In genomic region chr2:96839288-96839874, GRCh38 we compare ENCODE assay signal across 8 cellular contexts. TPM values are rescaled to one million over a fixed set of nuclear protein-coding genes. Genes with fewer than 3 reads are reported as not detected.
DNase-seq lines count a peak whose midpoint lies in the region; ATAC-seq, FAIRE-seq and TF ChIP-seq lines count a peak whose summit lies in the region.

No MANE protein-coding gene starts in this region.

- CTCF ChIA-PET in HepG2 (lab: Yijun Ruan, JAX; ENCODE audit: low intra/inter-chr PET ratio, low total read pairs) = no interaction called here

- no peaks in the 10 kb centered on the region for H3K9me3 ChIP-seq in Karpas-422 (ENCODE audit: low read length)
- no peaks in the 10 kb centered on the region for H3K9me3 ChIP-seq in HepG2 (ENCODE audit: low read length)

- POLR2A ChIA-PET in HepG2 (lab: Yijun Ruan, JAX) = interaction anchor here (0.7 to 1.5 kb wide), 2 partner anchors 19 to 21 kb away, joined by 4 to 7 read pairs; partner anchors contain the start of gene ANKRD39

- H3K4me2 ChIP-seq in Karpas-422 (ENCODE audit: low read depth, low read length, poor library complexity, severe bottlenecking) = peak overlapping the region; percentile 53
- H3K4me2 ChIP-seq in HepG2 (ENCODE audit: low read depth, low read length) = no peak overlapping the region

- TF ChIP-seq CTCF in HepG2 (CRISPR knock-in tag; IDR thresholded peaks at IDR 0.05) = no peak

- no peak for TF ChIP-seq RAD21 in HepG2 (CRISPR knock-in tag; IDR thresholded peaks at IDR 0.05)

- no peaks in the 10 kb centered on the region for H4K20me1 ChIP-seq in Karpas-422 (ENCODE audit: insufficient read depth, low read depth, low read length)
- H4K20me1 ChIP-seq in HepG2 (ENCODE audit: insufficient read depth, low read length) = no peaks in the 10 kb centered on the region

- 98% methylated on average over 36 of the region's 43 CpGs for WGBS in HepG2 (ENCODE audit: low lambda C conversion rate)

- peak in 1 of 2 experiments; percentile 57; a peak in 2 of 4 replicates for TF ChIP-seq POLR2A in HepG2 (IDR thresholded peaks at IDR 0.05; ENCODE audit: insufficient read depth in 1 of 2, low read depth in 2 of 2, low read length in 2 of 2)

- peak overlapping the region; percentile 52 for H3K4me3 Mint-ChIP-seq in activated T-cell treated with anti-CD3 and anti-CD28 coated beads, Interleukin-2, amount 50 U/mL, for 24 hours
- peak overlapping the region; percentile 53 for H3K4me3 Mint-ChIP-seq in stimulated activated effector memory CD8-positive, alpha-beta T cell treated with anti-CD3 and anti-CD28 coated beads, Interleukin-12 subunit alpha, Interleukin-12 subunit beta, amount 100 ng/mL, for 72 hours

- in situ Hi-C loops in HepG2 (cut with HindIII; ENCODE audit: extremely low pct_ligation_motif_present, low pct_unique_long_range_greater_than_20kb) = no loop called here

- H3K36me3 ChIP-seq in Karpas-422 (ENCODE audit: insufficient read depth, low read length) = peaks cover 6% of the 10 kb centered on the region; the same call in 1 of the 2 replicates
- H3K36me3 ChIP-seq in HepG2 (replicated peaks in 1 of 2; ENCODE audit: control insufficient read depth in 1 of 2, insufficient read depth in 2 of 2, low read length in 2 of 2) = peaks cover 3 to 8% of the 10 kb centered on the region in 2 experiments

- H2AFZ ChIP-seq in Karpas-422 (ENCODE audit: low read length) (peak overlapping the region; percentile 78; the same call in 1 of the 2 replicates), HepG2 (ENCODE audit: low read length) (no peak overlapping the region)

- H3K9me3 Mint-ChIP-seq in activated T-cell treated with anti-CD3 and anti-CD28 coated beads, Interleukin-2, amount 50 U/mL, for 24 hours = no peaks in the 10 kb centered on the region
- no peaks in the 10 kb centered on the region for H3K9me3 Mint-ChIP-seq in stimulated activated effector memory CD8-positive, alpha-beta T cell treated with anti-CD3 and anti-CD28 coated beads, Interleukin-12 subunit alpha, Interleukin-12 subunit beta, amount 100 ng/mL, for 72 hours

- BruUV-seq in HepG2 (replicated peaks; lab: Mats Ljungman, UMichigan) = no TSS peak

- H3K27me3 ChIP-seq in Karpas-422 (ENCODE audit: low read length) = no peaks in the 10 kb centered on the region
- no peaks in the 10 kb centered on the region for H3K27me3 ChIP-seq in HepG2 (ENCODE audit: control insufficient read depth in 1 of 2, insufficient read depth in 2 of 2, low read length in 2 of 2)

- peaks cover 21% of the 10 kb centered on the region for H3K4me1 Mint-ChIP-seq in activated T-cell treated with anti-CD3 and anti-CD28 coated beads, Interleukin-2, amount 50 U/mL, for 24 hours (ENCODE audit: low read depth)
- peaks cover 33% of the 10 kb centered on the region for H3K4me1 Mint-ChIP-seq in stimulated activated effector memory CD8-positive, alpha-beta T cell treated with anti-CD3 and anti-CD28 coated beads, Interleukin-12 subunit alpha, Interleukin-12 subunit beta, amount 100 ng/mL, for 72 hours

- H3K27me3 Mint-ChIP-seq in activated T-cell treated with anti-CD3 and anti-CD28 coated beads, Interleukin-2, amount 50 U/mL, for 24 hours = no peaks in the 10 kb centered on the region

- H3K36me3 Mint-ChIP-seq in activated T-cell treated with anti-CD3 and anti-CD28 coated beads, Interleukin-2, amount 50 U/mL, for 24 hours (ENCODE audit: low read depth) = peaks cover 50% of the 10 kb centered on the region
- peaks cover 52% of the 10 kb centered on the region for H3K36me3 Mint-ChIP-seq in stimulated activated effector memory CD8-positive, alpha-beta T cell treated with anti-CD3 and anti-CD28 coated beads, Interleukin-12 subunit alpha, Interleukin-12 subunit beta, amount 100 ng/mL, for 72 hours

- no peak overlapping the region for H3K27ac ChIP-seq in Karpas-422 (ENCODE audit: low read length)
- no peak overlapping the region for H3K27ac ChIP-seq in HepG2 (ENCODE audit: extremely low read length, insufficient read depth, low read length)

- TF ChIP-seq EP300 in HepG2 (IDR thresholded peaks at IDR 0.05; ENCODE audit: low read depth in 2 of 2, low read length in 2 of 2) (no peak), HepG2 (CRISPR knock-in tag; IDR thresholded peaks at IDR 0.05; ENCODE audit: borderline replicate concordance) (no peak)

- DNase-seq in Karpas-422 = peak; percentile 78
- peak; percentile 85 for DNase-seq in activated T-cell treated with anti-CD3 and anti-CD28 coated beads, Interleukin-2, amount 50 U/mL, for 24 hours
- DNase-seq in HepG2 (ENCODE audit: low spot score) = no peak
- DNase-seq in stimulated activated effector memory CD8-positive, alpha-beta T cell treated with anti-CD3 and anti-CD28 coated beads, Interleukin-12 subunit alpha, Interleukin-12 subunit beta, amount 100 ng/mL, for 72 hours (ENCODE audit: low spot score in 2 of 2) = peak; percentile 61 to 87
- no peak for DNase-seq in mesenteric fat pad (ENCODE audit: low spot score)
- DNase-seq in inferior parietal cortex (ENCODE audit: extremely low spot score) = no peak

- intact Hi-C loops in HepG2 (cut with micrococcal nuclease; ENCODE audit: unreplicated experiment) = no loop called here

- H3K9ac ChIP-seq in Karpas-422 (ENCODE audit: low read length) (peak overlapping the region; percentile 53), HepG2 (ENCODE audit: insufficient read depth, low read depth, low read length) (no peak overlapping the region)

- ATAC-seq in GM19043 (IDR thresholded peaks at IDR 0.05; ENCODE audit: low read depth, unreplicated experiment) (peak; percentile 54), HepG2 (peak; percentile 7), HG02610 (IDR thresholded peaks at IDR 0.05; ENCODE audit: unreplicated experiment) (no peak)
- peak; percentile 93 for ATAC-seq in stimulated activated effector memory CD8-positive, alpha-beta T cell treated with anti-CD3 and anti-CD28 coated beads, Interleukin-12 subunit alpha, Interleukin-12 subunit beta, amount 100 ng/mL, for 72 hours

- peaks cover 21% of the 10 kb centered on the region for H3K4me1 ChIP-seq in Karpas-422 (ENCODE audit: low read length)
- H3K4me1 ChIP-seq in HepG2 (ENCODE audit: insufficient read depth, low read length) = no peaks in the 10 kb centered on the region

- no peak for FAIRE-seq in HepG2 (lab: Jason Lieb, UNC)

- H3K79me2 ChIP-seq in Karpas-422 (ENCODE audit: low read length) (no peaks in the 10 kb centered on the region), HepG2 (ENCODE audit: insufficient read depth, low read length) (no peaks in the 10 kb centered on the region)

- peak overlapping the region; percentile 45; the same call in 1 of the 2 replicates for H3K4me3 ChIP-seq in Karpas-422 (ENCODE audit: low read length)
- H3K4me3 ChIP-seq in HepG2 (replicated peaks in 1 of 3; ENCODE audit: insufficient read depth in 1 of 3, low read depth in 2 of 3, low read length in 3 of 3) = no peak overlapping the region

- H3K27ac Mint-ChIP-seq in activated T-cell treated with anti-CD3 and anti-CD28 coated beads, Interleukin-2, amount 50 U/mL, for 24 hours = peak overlapping the region; percentile 71
- H3K27ac Mint-ChIP-seq in stimulated activated effector memory CD8-positive, alpha-beta T cell treated with anti-CD3 and anti-CD28 coated beads, Interleukin-12 subunit alpha, Interleukin-12 subunit beta, amount 100 ng/mL, for 72 hours = peak overlapping the region; percentile 79

- no peaks in the 10 kb centered on the region for H3K9me2 ChIP-seq in Karpas-422 (replicated peaks; ENCODE audit: insufficient read depth, low read length)

RNA-seq across cellular contexts. Expression of gene ANKRD23, which starts 4.4 kb away (rescaled TPM):
- 1.6 and 9.8 TPM in 2 replicates for total RNA-seq in Karpas-422 (2014; rRNA removed; shearing (Covaris generic); ENCODE audit: low replicate concordance)
- total RNA-seq in HepG2 (2016; rRNA removed; fragmentation: Illumina TruSeq; extraction: Trizol) (0.35 and 1.5 TPM in 2 replicates), mesenteric fat pad (2.8 TPM)
- 0.35 and 0.51 TPM in 2 replicates for total RNA-seq in HepG2 (2016; cell fraction: cytosol; rRNA removed; fragmentation: Illumina TruSeq; extraction: Trizol; ENCODE audit: low read depth)
- total RNA-seq in HepG2 (2016; cell fraction: insoluble cytoplasmic fraction; rRNA removed; fragmentation: Illumina TruSeq; extraction: Trizol) = 0.61 and 2.2 TPM in 2 replicates
- 0.77 and 0.90 TPM in 2 replicates for total RNA-seq in HepG2 (2016; cell fraction: membrane; rRNA removed; fragmentation: Illumina TruSeq; extraction: Trizol)
- total RNA-seq in HepG2 (2016; cell fraction: nucleus; rRNA removed; fragmentation: Illumina TruSeq; extraction: Trizol) = 2.3 and 2.8 TPM in 2 replicates
- polyA plus RNA-seq in HepG2 (2011; rRNA removed) = 1.6 and 2.7 TPM in 2 replicates
- polyA plus RNA-seq in HepG2 (2011; cell fraction: cytosol; rRNA removed) = 0.71 and 0.90 TPM in 2 replicates
- polyA plus RNA-seq in HepG2 (2011; cell fraction: nucleus; rRNA removed) = 17.9 and 22.1 TPM in 2 replicates
- polyA plus RNA-seq in HepG2 (2012) = 0.72 and 2.1 TPM in 2 replicates
- polyA plus RNA-seq in HepG2 (2016; cell fraction: cytosol; fragmentation: Illumina TruSeq; extraction: Trizol; ENCODE audit: low read depth) = 0.47 and 0.50 TPM in 2 replicates
- polyA plus RNA-seq in HepG2 (2016; cell fraction: insoluble cytoplasmic fraction; fragmentation: Illumina TruSeq; extraction: Trizol; ENCODE audit: low read depth) = 0.32 and 0.50 TPM in 2 replicates
- 0.47 and 0.74 TPM in 2 replicates for polyA plus RNA-seq in HepG2 (2016; cell fraction: membrane; fragmentation: Illumina TruSeq; extraction: Trizol; ENCODE audit: low read depth)
- polyA plus RNA-seq in HepG2 (2016; cell fraction: nucleus; fragmentation: Illumina TruSeq; extraction: Trizol; ENCODE audit: insufficient read depth, low read depth) = 9.2 and 10.4 TPM in 2 replicates
- 1.6 and 5.1 TPM in 2 replicates for polyA minus RNA-seq in HepG2 (2011; rRNA and poly(A)+ RNA removed; ENCODE audit: low replicate concordance)
- polyA minus RNA-seq in HepG2 (2011; cell fraction: cytosol; rRNA and poly(A)+ RNA removed) = not detected in 2 replicates
- 3.9 and 4.1 TPM in 2 replicates for polyA minus RNA-seq in HepG2 (2011; cell fraction: nucleus; rRNA and poly(A)+ RNA removed)

RNA-seq across cellular contexts. Expression of gene ANKRD39, which starts 18.4 kb away (rescaled TPM):
- 11.1 and 12.5 TPM in 2 replicates for total RNA-seq in Karpas-422 (2014; rRNA removed; shearing (Covaris generic); ENCODE audit: low replicate concordance)
- 23.2 and 26.7 TPM in 2 replicates for total RNA-seq in HepG2 (2016; rRNA removed; fragmentation: Illumina TruSeq; extraction: Trizol)
- 40.7 and 45.8 TPM in 2 replicates for total RNA-seq in HepG2 (2016; cell fraction: cytosol; rRNA removed; fragmentation: Illumina TruSeq; extraction: Trizol; ENCODE audit: low read depth)
- total RNA-seq in HepG2 (2016; cell fraction: insoluble cytoplasmic fraction; rRNA removed; fragmentation: Illumina TruSeq; extraction: Trizol) = 26.3 and 27.1 TPM in 2 replicates
- total RNA-seq in HepG2 (2016; cell fraction: membrane; rRNA removed; fragmentation: Illumina TruSeq; extraction: Trizol) = 37.4 and 41.3 TPM in 2 replicates
- 10.3 and 11.7 TPM in 2 replicates for total RNA-seq in HepG2 (2016; cell fraction: nucleus; rRNA removed; fragmentation: Illumina TruSeq; extraction: Trizol)
- 24.8 and 27.8 TPM in 2 replicates for polyA plus RNA-seq in HepG2 (2011; rRNA removed)
- 18.3 and 31.5 TPM in 2 replicates for polyA plus RNA-seq in HepG2 (2011; cell fraction: cytosol; rRNA removed)
- 24.2 and 29.2 TPM in 2 replicates for polyA plus RNA-seq in HepG2 (2011; cell fraction: nucleus; rRNA removed)
- polyA plus RNA-seq in HepG2 (2012) = 14.6 and 20.3 TPM in 2 replicates
- 55.3 and 63.9 TPM in 2 replicates for polyA plus RNA-seq in HepG2 (2016; cell fraction: cytosol; fragmentation: Illumina TruSeq; extraction: Trizol; ENCODE audit: low read depth)
- polyA plus RNA-seq in HepG2 (2016; cell fraction: insoluble cytoplasmic fraction; fragmentation: Illumina TruSeq; extraction: Trizol; ENCODE audit: low read depth) = 33.9 and 35.0 TPM in 2 replicates
- 40.8 and 47.0 TPM in 2 replicates for polyA plus RNA-seq in HepG2 (2016; cell fraction: membrane; fragmentation: Illumina TruSeq; extraction: Trizol; ENCODE audit: low read depth)
- polyA plus RNA-seq in HepG2 (2016; cell fraction: nucleus; fragmentation: Illumina TruSeq; extraction: Trizol; ENCODE audit: insufficient read depth, low read depth) = 23.0 and 24.9 TPM in 2 replicates
- 10.9 and 17.9 TPM in 2 replicates for polyA minus RNA-seq in HepG2 (2011; rRNA and poly(A)+ RNA removed; ENCODE audit: low replicate concordance)
- polyA minus RNA-seq in HepG2 (2011; cell fraction: cytosol; rRNA and poly(A)+ RNA removed) = 4.6 and 5.6 TPM in 2 replicates
- 8.2 and 14.2 TPM in 2 replicates for polyA minus RNA-seq in HepG2 (2011; cell fraction: nucleus; rRNA and poly(A)+ RNA removed)
- total RNA-seq in mesenteric fat pad = 10.4 TPM

RNA-seq across cellular contexts. Expression of gene CNNM3, which starts 23.3 kb away (rescaled TPM):
- 7.0 and 7.9 TPM in 2 replicates for total RNA-seq in Karpas-422 (2014; rRNA removed; shearing (Covaris generic); ENCODE audit: low replicate concordance)
- total RNA-seq in HepG2 (2016; rRNA removed; fragmentation: Illumina TruSeq; extraction: Trizol) (8.4 and 21.2 TPM in 2 replicates), mesenteric fat pad (9.0 TPM)
- 5.5 and 5.9 TPM in 2 replicates for total RNA-seq in HepG2 (2016; cell fraction: cytosol; rRNA removed; fragmentation: Illumina TruSeq; extraction: Trizol; ENCODE audit: low read depth)
- total RNA-seq in HepG2 (2016; cell fraction: insoluble cytoplasmic fraction; rRNA removed; fragmentation: Illumina TruSeq; extraction: Trizol) = 6.5 and 21.5 TPM in 2 replicates
- total RNA-seq in HepG2 (2016; cell fraction: membrane; rRNA removed; fragmentation: Illumina TruSeq; extraction: Trizol) = 8.5 and 9.2 TPM in 2 replicates
- 22.7 and 27.7 TPM in 2 replicates for total RNA-seq in HepG2 (2016; cell fraction: nucleus; rRNA removed; fragmentation: Illumina TruSeq; extraction: Trizol)
- 27.9 and 43.4 TPM in 2 replicates for polyA plus RNA-seq in HepG2 (2011; rRNA removed)
- polyA plus RNA-seq in HepG2 (2011; cell fraction: cytosol; rRNA removed) = 24.2 and 26.5 TPM in 2 replicates
- 68.4 and 71.2 TPM in 2 replicates for polyA plus RNA-seq in HepG2 (2011; cell fraction: nucleus; rRNA removed)
- 35.8 and 38.5 TPM in 2 replicates for polyA plus RNA-seq in HepG2 (2012)
- 4.3 and 4.5 TPM in 2 replicates for polyA plus RNA-seq in HepG2 (2016; cell fraction: cytosol; fragmentation: Illumina TruSeq; extraction: Trizol; ENCODE audit: low read depth)
- 11.7 and 14.4 TPM in 2 replicates for polyA plus RNA-seq in HepG2 (2016; cell fraction: insoluble cytoplasmic fraction; fragmentation: Illumina TruSeq; extraction: Trizol; ENCODE audit: low read depth)
- polyA plus RNA-seq in HepG2 (2016; cell fraction: membrane; fragmentation: Illumina TruSeq; extraction: Trizol; ENCODE audit: low read depth) = 10.0 and 11.0 TPM in 2 replicates
- polyA plus RNA-seq in HepG2 (2016; cell fraction: nucleus; fragmentation: Illumina TruSeq; extraction: Trizol; ENCODE audit: insufficient read depth, low read depth) = 48.6 and 52.0 TPM in 2 replicates
- polyA minus RNA-seq in HepG2 (2011; rRNA and poly(A)+ RNA removed; ENCODE audit: low replicate concordance) = 49.9 and 152 TPM in 2 replicates
- polyA minus RNA-seq in HepG2 (2011; cell fraction: cytosol; rRNA and poly(A)+ RNA removed) = 50.4 and 69.9 TPM in 2 replicates
- polyA minus RNA-seq in HepG2 (2011; cell fraction: nucleus; rRNA and poly(A)+ RNA removed) = 56.1 and 70.2 TPM in 2 replicates

RNA-seq across cellular contexts. Expression of gene SEMA4C, which starts 30.5 kb away (rescaled TPM):
- total RNA-seq in Karpas-422 (2014; rRNA removed; shearing (Covaris generic); ENCODE audit: low replicate concordance) = 2.5 and 6.3 TPM in 2 replicates
- 11.3 and 25.9 TPM in 2 replicates for total RNA-seq in HepG2 (2016; rRNA removed; fragmentation: Illumina TruSeq; extraction: Trizol)
- 3.5 and 4.2 TPM in 2 replicates for total RNA-seq in HepG2 (2016; cell fraction: cytosol; rRNA removed; fragmentation: Illumina TruSeq; extraction: Trizol; ENCODE audit: low read depth)
- total RNA-seq in HepG2 (2016; cell fraction: insoluble cytoplasmic fraction; rRNA removed; fragmentation: Illumina TruSeq; extraction: Trizol) = 8.4 and 25.7 TPM in 2 replicates
- total RNA-seq in HepG2 (2016; cell fraction: membrane; rRNA removed; fragmentation: Illumina TruSeq; extraction: Trizol) = 10.9 and 11.4 TPM in 2 replicates
- total RNA-seq in HepG2 (2016; cell fraction: nucleus; rRNA removed; fragmentation: Illumina TruSeq; extraction: Trizol) = 22.1 and 28.3 TPM in 2 replicates
- polyA plus RNA-seq in HepG2 (2011; rRNA removed) = 46.6 and 69.2 TPM in 2 replicates
- polyA plus RNA-seq in HepG2 (2011; cell fraction: cytosol; rRNA removed) = 33.4 and 47.8 TPM in 2 replicates
- polyA plus RNA-seq in HepG2 (2011; cell fraction: nucleus; rRNA removed) = 135 and 157 TPM in 2 replicates
- 27.3 and 39.4 TPM in 2 replicates for polyA plus RNA-seq in HepG2 (2012)
- polyA plus RNA-seq in HepG2 (2016; cell fraction: cytosol; fragmentation: Illumina TruSeq; extraction: Trizol; ENCODE audit: low read depth) = 1.0 and 1.2 TPM in 2 replicates
- polyA plus RNA-seq in HepG2 (2016; cell fraction: insoluble cytoplasmic fraction; fragmentation: Illumina TruSeq; extraction: Trizol; ENCODE audit: low read depth) = 6.0 and 8.4 TPM in 2 replicates
- 3.1 and 3.2 TPM in 2 replicates for polyA plus RNA-seq in HepG2 (2016; cell fraction: membrane; fragmentation: Illumina TruSeq; extraction: Trizol; ENCODE audit: low read depth)
- 51.6 and 60.2 TPM in 2 replicates for polyA plus RNA-seq in HepG2 (2016; cell fraction: nucleus; fragmentation: Illumina TruSeq; extraction: Trizol; ENCODE audit: insufficient read depth, low read depth)
- polyA minus RNA-seq in HepG2 (2011; rRNA and poly(A)+ RNA removed; ENCODE audit: low replicate concordance) = 29.1 and 175 TPM in 2 replicates
- polyA minus RNA-seq in HepG2 (2011; cell fraction: cytosol; rRNA and poly(A)+ RNA removed) = 41.8 and 45.0 TPM in 2 replicates
- 25.8 and 31.7 TPM in 2 replicates for polyA minus RNA-seq in HepG2 (2011; cell fraction: nucleus; rRNA and poly(A)+ RNA removed)
- total RNA-seq in mesenteric fat pad = 25.9 TPM

Comparison
In these comparisons a context has a peak if more than half of its experiments do, and no peak if none do; other contexts are left out.
1. DNase-seq: peak in Karpas-422 (single experiment), activated T-cell treated with anti-CD3 and anti-CD28 coated beads, Interleukin-2, amount 50 U/mL, for 24 hours (single experiment) and stimulated activated effector memory CD8-positive, alpha-beta T cell treated with anti-CD3 and anti-CD28 coated beads, Interleukin-12 subunit alpha, Interleukin-12 subunit beta, amount 100 ng/mL, for 72 hours (2 of 2); none in HepG2 (single experiment), mesenteric fat pad (single experiment) and inferior parietal cortex (single experiment).